ENCODE assay signal across 14 cellular contexts in the genomic region with DNA sequence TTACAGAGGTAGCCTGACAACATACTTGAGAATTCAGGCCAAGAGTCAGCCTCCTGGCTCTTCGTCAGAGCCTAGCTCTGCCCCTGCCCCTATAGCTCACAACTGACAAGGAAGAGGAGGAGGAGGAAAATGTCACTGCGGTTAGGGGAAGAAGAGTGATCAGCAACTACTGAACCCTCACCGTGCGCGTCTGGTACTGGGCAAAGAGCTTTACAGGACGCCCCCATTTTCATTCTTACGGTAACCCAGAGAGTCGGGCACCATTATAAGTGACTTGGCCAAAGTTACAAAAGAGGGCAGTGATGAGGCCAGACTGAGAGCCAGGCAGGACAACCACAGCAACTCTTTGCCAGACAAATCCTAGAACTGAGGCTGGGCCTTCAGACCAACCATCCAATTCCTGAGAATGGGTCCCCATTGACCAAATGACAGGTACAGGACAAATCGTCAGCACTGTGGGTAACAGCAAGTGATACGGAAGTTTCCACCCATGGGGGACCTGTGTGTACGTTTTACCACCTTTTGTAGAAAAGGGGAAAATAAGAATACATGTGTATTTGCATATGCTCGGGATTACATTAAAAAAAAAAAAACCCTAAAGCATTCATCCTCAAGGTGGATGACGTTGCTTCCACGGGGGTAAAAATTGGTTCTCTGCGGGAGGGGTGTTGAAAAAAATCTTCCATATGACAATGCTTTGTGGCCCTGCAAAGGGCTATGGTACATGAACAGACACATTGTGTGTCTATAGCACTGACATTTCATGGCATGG.
DNase-seq lines count a peak whose midpoint lies in the region; TF ChIP-seq lines count a peak whose summit lies in the region.
"Had no signal": no experiment of that assay in that cellular context is flagged by ENCODE, and none has a peak within 500 bp of the region (broad histone marks: within the 10 kb centered on the region; RNA-seq: fewer than 3 reads in every experiment).

No MANE protein-coding gene starts in this region.

- peaks cover 57% of the 10 kb centered on the region for H3K36me3 Mint-ChIP-seq in activated CD4-positive, alpha-beta memory T cell treated with anti-CD3 and anti-CD28 coated beads for 36 hours

- H3K4me2 ChIP-seq in hepatocyte = no peak overlapping the region

- no peak overlapping the region for H2AFZ ChIP-seq in hepatocyte

- whole genome bisulfite sequencing in hepatocyte (ENCODE audit: low lambda C conversion rate, missing lambda C conversion rate) = 91% methylated on average over 15 of the region's 15 CpGs
- 82 to 89% methylated on average over 15 of the region's 15 CpGs for WGBS in thyroid gland, 2 donors
- WGBS in prostate gland = 91% methylated on average over 15 of the region's 15 CpGs

- TF ChIP-seq CTCF in hepatocyte (IDR thresholded peaks at IDR 0.05; ENCODE audit: poor library complexity) = no peak
- no peak for TF ChIP-seq CTCF in thyroid gland (IDR thresholded peaks at IDR 0.05)
- TF ChIP-seq CTCF in prostate gland (IDR thresholded peaks at IDR 0.05) = no peak

- H3K9me3 ChIP-seq in hepatocyte (ENCODE audit: low read depth) (no peaks in the 10 kb centered on the region), thyroid gland (no peaks in the 10 kb centered on the region), prostate gland (no peaks in the 10 kb centered on the region)
- H3K9me3 ChIP-seq: tibial artery had no signal

- peaks cover 8% of the 10 kb centered on the region for H3K4me1 ChIP-seq in hepatocyte (ENCODE audit: insufficient read depth)
- H3K4me1 ChIP-seq in thyroid gland = peaks cover 24 to 45% of the 10 kb centered on the region in 2 donors
- no peaks in the 10 kb centered on the region for H3K4me1 ChIP-seq in prostate gland (replicated peaks)

- peak; percentile 74 for DNase-seq in activated effector memory CD4-positive, alpha-beta T cell treated with anti-CD3 and anti-CD28 coated beads, Interleukin-2, amount 50 U/mL, for 16 hours
- DNase-seq in activated effector memory CD4-positive, alpha-beta T cell treated with Interleukin-2 at 50 U/mL for 16 hours = no peak
- DNase-seq in activated CD4-positive, alpha-beta memory T cell treated with anti-CD3 and anti-CD28 coated beads for 36 hours = peak; percentile 66
- DNase-seq in hepatocyte (ENCODE audit: low spot score) (no peak), thyroid gland (peak in 1 of 2 donors; percentile 25), prostate gland (ENCODE audit: low spot score) (no peak), epidermal melanocyte (ENCODE audit: insufficient read length, low spot score) (no peak), AML-193 (lab: John Stamatoyannopoulos, UW) (no peak)
- DNase-seq: DMS153; HFFc6; NCI-H2107; NK-92 treated with Interleukin-12 subunit alpha and Interleukin-12 subunit beta, amount 100 ng/mL, for 24 hours; tibial artery had no signal

- H3K4me1 Mint-ChIP-seq in activated CD4-positive, alpha-beta memory T cell treated with anti-CD3 and anti-CD28 coated beads for 36 hours (ENCODE audit: low read depth) = peaks cover 92% of the 10 kb centered on the region

- CTCF ChIA-PET in activated CD4-positive, alpha-beta memory T cell treated with anti-CD3 and anti-CD28 coated beads for 36 hours (lab: Charles Lee) = interaction anchor here (0.9 to 2.7 kb wide), 9 partner anchors 11 to 117 kb away, joined by 3 to 15 read pairs (median 5); no protein-coding TSS in a partner anchor

- intact Hi-C loops in activated CD4-positive, alpha-beta memory T cell treated with anti-CD3 and anti-CD28 coated beads for 36 hours (cut with micrococcal nuclease) = loop anchor here (1.0 to 5.0 kb wide), 7 partner anchors 20 to 183 kb away; no protein-coding TSS in a partner anchor
- intact Hi-C loops in thyroid gland (cut with DNase I) = no loop called here
- intact Hi-C loops in prostate gland (cut with DNase I) = no loop called here

- H3K27me3 Mint-ChIP-seq in activated CD4-positive, alpha-beta memory T cell treated with anti-CD3 and anti-CD28 coated beads for 36 hours = no peaks in the 10 kb centered on the region

- peak overlapping the region; percentile 90 for H3K27ac Mint-ChIP-seq in activated CD4-positive, alpha-beta memory T cell treated with anti-CD3 and anti-CD28 coated beads for 36 hours
- H3K27ac Mint-ChIP-seq: HFFc6 had no signal

- H3K9me3 Mint-ChIP-seq in activated CD4-positive, alpha-beta memory T cell treated with anti-CD3 and anti-CD28 coated beads for 36 hours = no peaks in the 10 kb centered on the region
- H3K9me3 Mint-ChIP-seq: HFFc6 had no signal

- TF ChIP-seq POLR2A in thyroid gland (IDR thresholded peaks at IDR 0.05) = no peak
- no peak for TF ChIP-seq POLR2A in prostate gland (IDR thresholded peaks at IDR 0.05)

- no peaks in the 10 kb centered on the region for H3K9me2 ChIP-seq in hepatocyte (replicated peaks; ENCODE audit: insufficient read depth)

- peak overlapping the region; percentile 33 for H3K4me3 Mint-ChIP-seq in activated CD4-positive, alpha-beta memory T cell treated with anti-CD3 and anti-CD28 coated beads for 36 hours
- H3K4me3 Mint-ChIP-seq: HFFc6 had no signal

- no peak overlapping the region for H3K4me3 ChIP-seq in hepatocyte
- no peak overlapping the region for H3K4me3 ChIP-seq in thyroid gland (replicated peaks in 1 of 3)
- H3K4me3 ChIP-seq in prostate gland = no peak overlapping the region
- H3K4me3 ChIP-seq: tibial artery had no signal

- peak overlapping the region; percentile 31 for H3K27ac ChIP-seq in hepatocyte
- H3K27ac ChIP-seq in thyroid gland = peak overlapping the region; percentile 79 to 89 (median 85)
- H3K27ac ChIP-seq in prostate gland = no peak overlapping the region
- H3K27ac ChIP-seq: epithelial cell of prostate, tibial artery had no signal

- H3K79me2 ChIP-seq in hepatocyte = no peaks in the 10 kb centered on the region

- POLR2A ChIA-PET in activated CD4-positive, alpha-beta memory T cell treated with anti-CD3 and anti-CD28 coated beads for 36 hours (lab: Charles Lee) = interaction anchor here (0.8 to 3.8 kb wide), 10 partner anchors 11 to 116 kb away, joined by 3 to 41 read pairs (median 4); no protein-coding TSS in a partner anchor

- H4K20me1 ChIP-seq in hepatocyte (ENCODE audit: insufficient read depth, poor library complexity, severe bottlenecking) = no peaks in the 10 kb centered on the region

- H3K36me3 ChIP-seq in hepatocyte (replicated peaks; ENCODE audit: insufficient read depth, low read depth) = no peaks in the 10 kb centered on the region
- H3K36me3 ChIP-seq in thyroid gland = no peaks in the 10 kb centered on the region
- H3K36me3 ChIP-seq in prostate gland = no peaks in the 10 kb centered on the region
- H3K36me3 ChIP-seq: tibial artery had no signal

- no peaks in the 10 kb centered on the region for H3K27me3 ChIP-seq in hepatocyte
- no peaks in the 10 kb centered on the region for H3K27me3 ChIP-seq in thyroid gland
- no peaks in the 10 kb centered on the region for H3K27me3 ChIP-seq in prostate gland (replicated peaks; ENCODE audit: insufficient read depth)
- H3K27me3 ChIP-seq: tibial artery had no signal

Comparison
In these comparisons a context has a peak if more than half of its experiments do, and no peak if none do; other contexts are left out.
1. DNase-seq: peak in activated effector memory CD4-positive, alpha-beta T cell treated with anti-CD3 and anti-CD28 coated beads, Interleukin-2, amount 50 U/mL, for 16 hours (single experiment) and activated CD4-positive, alpha-beta memory T cell treated with anti-CD3 and anti-CD28 coated beads for 36 hours (single experiment); none in activated effector memory CD4-positive, alpha-beta T cell treated with Interleukin-2 at 50 U/mL for 16 hours (single experiment), hepatocyte (single experiment), prostate gland (single experiment), epidermal melanocyte (single experiment) and AML-193 (0 of 2).
2. H3K27ac ChIP-seq: peak in hepatocyte (single experiment) and thyroid gland (3 of 3); none in prostate gland (0 of 2).